In genomic region chr10:4447977-4448376, GRCh38 we compare ENCODE assay signal across 21 cellular contexts.
DNase-seq lines count a peak whose midpoint lies in the region; ATAC-seq and TF ChIP-seq lines count a peak whose summit lies in the region.
"Had no signal": no experiment of that assay in that cellular context is flagged by ENCODE, and none has a peak within 500 bp of the region (broad histone marks: within the 10 kb centered on the region; RNA-seq: fewer than 3 reads in every experiment).

No MANE protein-coding gene starts in this region.

- no peaks in the 10 kb centered on the region for H3K36me3 ChIP-seq in neural cell (ENCODE audit: insufficient read depth, low read length)
- H3K36me3 ChIP-seq: BLaER1 had no signal

- H3K56ac ChIP-seq in H9 (ENCODE audit: insufficient read length, low read depth, low read length): no peak overlapping the region

- ATAC-seq in GM21528 (IDR thresholded peaks at IDR 0.05; ENCODE audit: low FRiP score, unreplicated experiment): no peak
- ATAC-seq: Panc1, SK-N-SH treated with all-trans-retinoic acid at 6 μM for 48 hours had no signal

- TF ChIP-seq CTCF in H9 (conservative IDR thresholded peaks at IDR 0.05) (no peak), neural cell (IDR thresholded peaks at IDR 0.05; ENCODE audit: poor library complexity, severe bottlenecking) (no peak)

- H4K91ac ChIP-seq in H9 (ENCODE audit: insufficient read length, low read depth, low read length): no peak overlapping the region

- H3F3A ChIP-seq in neural cell (ENCODE audit: insufficient read depth, low read length, poor library complexity, severe bottlenecking): no peaks in the 10 kb centered on the region

- H3K23ac ChIP-seq in H9 (ENCODE audit: insufficient read length, low read depth, low read length): no peak overlapping the region

- no peak overlapping the region for H2BK20ac ChIP-seq in H9 (ENCODE audit: low read depth, low read length, poor library complexity, severe bottlenecking)

- no peak overlapping the region for H2BK12ac ChIP-seq in H9 (ENCODE audit: insufficient read length, low read depth, low read length)

- H3K4me1 Mint-ChIP-seq in H9: peaks cover 12 to 14% of the 10 kb centered on the region in 2 experiments

- peaks cover 0 to 4% (median 0%) of the 10 kb centered on the region in 3 experiments; a peak in 4 of 7 replicates for H3K36me3 Mint-ChIP-seq in H9 (ENCODE audit: insufficient read depth in 1 of 3, low read depth in 3 of 3)

- H2BK120ac ChIP-seq in H9 (ENCODE audit: low read depth, low read length, poor library complexity, severe bottlenecking): no peak overlapping the region

- no peak overlapping the region for H3K18ac ChIP-seq in H9 (ENCODE audit: insufficient read length, low read depth, low read length)

- no peak overlapping the region for H3K4me2 ChIP-seq in H9 (ENCODE audit: insufficient read depth, insufficient read length, low read length)
- no peak overlapping the region for H3K4me2 ChIP-seq in neural cell (ENCODE audit: low read length)
- H3K4me2 ChIP-seq: BLaER1 had no signal

- H3K4me1 ChIP-seq in H9 (ENCODE audit: insufficient read depth, low read length): no peaks in the 10 kb centered on the region; the same call in 1 of the 2 replicates

- no peak overlapping the region for H4K8ac ChIP-seq in H9 (replicated peaks; ENCODE audit: insufficient read length, low read depth, low read length)

- no peak overlapping the region for H3T11ph ChIP-seq in H9 (ENCODE audit: low read length)

- H3K9ac ChIP-seq in H9 (ENCODE audit: extremely low read depth, insufficient read length, low read length): no peak overlapping the region
- H3K9ac ChIP-seq in neural cell (ENCODE audit: low read length): no peak overlapping the region
- H3K9ac ChIP-seq: BLaER1, GM23248 had no signal

- H3K9me3 ChIP-seq in H9 (ENCODE audit: control insufficient read depth, low read depth, low read length) (no peaks in the 10 kb centered on the region), neural cell (ENCODE audit: low read length) (no peaks in the 10 kb centered on the region)

- no peak overlapping the region for H3K4me3 ChIP-seq in neural cell (ENCODE audit: low read length)
- H3K4me3 ChIP-seq: BLaER1, GM23248 had no signal

- H2AFZ ChIP-seq in H9 (ENCODE audit: low read length) (peak overlapping the region; percentile 10), neural cell (ENCODE audit: low read depth, low read length) (no peak overlapping the region)
- H2AFZ ChIP-seq: GM23248 had no signal

- H3K23me2 ChIP-seq in H9 (ENCODE audit: insufficient read length, low read depth, low read length, poor library complexity, severe bottlenecking): no peaks in the 10 kb centered on the region

- no peak overlapping the region for H3K4me3 Mint-ChIP-seq in H9
- H3K4me3 Mint-ChIP-seq: CD4-positive, alpha-beta T cell had no signal

- no peak overlapping the region for H3K4ac ChIP-seq in H9 (ENCODE audit: low read depth, low read length)

- H3K79me1 ChIP-seq in H9 (ENCODE audit: insufficient read depth, low read depth, low read length, poor library complexity, severe bottlenecking): no peaks in the 10 kb centered on the region

- H4K20me1 ChIP-seq in H9 (ENCODE audit: control insufficient read depth, insufficient read depth, insufficient read length): no peaks in the 10 kb centered on the region
- no peaks in the 10 kb centered on the region for H4K20me1 ChIP-seq in neural cell (ENCODE audit: insufficient read depth)
- H4K20me1 ChIP-seq: BLaER1 had no signal

- DNase-seq in H9 (no peak), NCI-H2227 (lab: John Stamatoyannopoulos, UW; ENCODE audit: unreplicated experiment) (peak; percentile 56), dermis blood vessel endothelial cell (peak; percentile 61), DMS153 treated with DMSO at 0.1 percent for 48 hours (lab: John Stamatoyannopoulos, UW; ENCODE audit: unreplicated experiment) (no peak)
- no peak for DNase-seq in activated CD4-positive, alpha-beta T cell treated with anti-CD3 and anti-CD28 coated beads, Interleukin-2, amount 50 U/mL, for 1 hour
- DNase-seq: ACHN; CD4-positive, alpha-beta T cell; COR-L47; GM23248; HCEC 1CT; KG1; NCI-H1105; NCI-H146; NCI-H2029; NCI-H2171; NCI-H69 had no signal

- WGBS in H9 (ENCODE audit: extremely low coverage, insufficient read length, low lambda C conversion rate): no CpG with 5 or more reads among the region's 1 CpG

- H3K27me3 Mint-ChIP-seq in H9 (ENCODE audit: low read depth): no peaks in the 10 kb centered on the region
- H3K27me3 Mint-ChIP-seq: CD4-positive, alpha-beta T cell had no signal

- H3K9me2 ChIP-seq in neural cell (ENCODE audit: insufficient read depth, low read length): no peaks in the 10 kb centered on the region

- no peaks in the 10 kb centered on the region for H3K79me2 ChIP-seq in H9 (ENCODE audit: insufficient read depth, low read length)
- H3K79me2 ChIP-seq in neural cell (replicated peaks; ENCODE audit: insufficient read depth, low read length): no peaks in the 10 kb centered on the region

- no peak for TF ChIP-seq RAD21 in neural cell (conservative IDR thresholded peaks at IDR 0.05)

- H2AK5ac ChIP-seq in H9 (ENCODE audit: insufficient read length, low read length): no peak overlapping the region

- H3K14ac ChIP-seq in H9 (ENCODE audit: insufficient read depth, low read length): no peak overlapping the region

- TF ChIP-seq EP300 in neural cell (conservative IDR thresholded peaks at IDR 0.05; ENCODE audit: poor library complexity, severe bottlenecking): peak; percentile 50

- no peak overlapping the region for H4K5ac ChIP-seq in H9 (ENCODE audit: insufficient read length, low read depth, low read length)

- H3K27me3 ChIP-seq in H9 (ENCODE audit: insufficient read depth, low read length) (no peaks in the 10 kb centered on the region), neural cell (ENCODE audit: insufficient read depth, low read depth, low read length) (no peaks in the 10 kb centered on the region)
- H3K27me3 ChIP-seq: BLaER1 had no signal

- H3K9me3 Mint-ChIP-seq in H9: peaks cover 4 to 8% of the 10 kb centered on the region in 2 experiments; a peak in 2 of 5 replicates

- H3K27ac ChIP-seq in H9 (ENCODE audit: insufficient read length, low read depth, low read length) (no peak overlapping the region), neural cell (ENCODE audit: low read length) (no peak overlapping the region)
- H3K27ac ChIP-seq: BLaER1, GM23248 had no signal

- H2BK15ac ChIP-seq in H9 (ENCODE audit: low read depth, low read length): no peak overlapping the region

- H2BK5ac ChIP-seq in H9 (ENCODE audit: insufficient read length, low read length): no peak overlapping the region

- no peak overlapping the region for H3K27ac Mint-ChIP-seq in H9
- H3K27ac Mint-ChIP-seq: CD4-positive, alpha-beta T cell had no signal

TF ChIP-seq in neural cell, 6 proteins besides CTCF, POLR2A, EP300 and RAD21:
- TF ChIP-seq EZH2 (IDR thresholded peaks at IDR 0.05; ENCODE audit: borderline replicate concordance, insufficient read depth, low read length, poor library complexity, severe bottlenecking): no peak
- TF ChIP-seq POLR2AphosphoS5 (IDR thresholded peaks at IDR 0.05): peak; percentile 85
- no peak for TF ChIP-seq MXI1 (conservative IDR thresholded peaks at IDR 0.05; ENCODE audit: poor library complexity, severe bottlenecking)
- no peak for TF ChIP-seq TAF1 (IDR thresholded peaks at IDR 0.05; ENCODE audit: low read depth)
- TF ChIP-seq SMC3 (conservative IDR thresholded peaks at IDR 0.05; ENCODE audit: poor library complexity): no peak
- peak; percentile 61 for TF ChIP-seq REST (IDR thresholded peaks at IDR 0.05; ENCODE audit: borderline replicate concordance)

Comparison
In these comparisons a context has a peak if more than half of its experiments do, and no peak if none do; other contexts are left out.
1. DNase-seq: peak in NCI-H2227 (single experiment) and dermis blood vessel endothelial cell (single experiment); none in H9 (single experiment), DMS153 treated with DMSO at 0.1 percent for 48 hours (single experiment) and activated CD4-positive, alpha-beta T cell treated with anti-CD3 and anti-CD28 coated beads, Interleukin-2, amount 50 U/mL, for 1 hour (single experiment).